ENCODE assay signal across 12 cellular contexts in genomic region chr1:157240495-157241184, GRCh38.
DNase-seq lines count a peak whose midpoint lies in the region; ATAC-seq and TF ChIP-seq lines count a peak whose summit lies in the region.
"Had no signal": no experiment of that assay in that cellular context is flagged by ENCODE, and none has a peak within 500 bp of the region (broad histone marks: within the 10 kb centered on the region; RNA-seq: fewer than 3 reads in every experiment).

No MANE protein-coding gene starts in this region.

- no peak overlapping the region for H3K4me3 ChIP-seq in lung
- H3K4me3 ChIP-seq in gastroesophageal sphincter: no peak overlapping the region

- H3K9me3 Mint-ChIP-seq in Calu3 (ENCODE audit: low read depth, unreplicated experiment): no peaks in the 10 kb centered on the region
- peaks cover 3% of the 10 kb centered on the region for H3K9me3 Mint-ChIP-seq in natural killer cell treated with Interleukin-12 subunit alpha and Interleukin-12 subunit beta and Interleukin-15 and Interleukin-18, amount 100 ng/mL, for 72 hours
- H3K9me3 Mint-ChIP-seq: activated naive CD8-positive, alpha-beta T cell treated with anti-CD3 and anti-CD28 coated beads for 36 hours had no signal

- H3K36me3 Mint-ChIP-seq in Calu3 (ENCODE audit: insufficient read depth, unreplicated experiment): no peaks in the 10 kb centered on the region
- H3K36me3 Mint-ChIP-seq in natural killer cell treated with Interleukin-12 subunit alpha and Interleukin-12 subunit beta and Interleukin-15 and Interleukin-18, amount 100 ng/mL, for 72 hours: no peaks in the 10 kb centered on the region
- H3K36me3 Mint-ChIP-seq: activated naive CD8-positive, alpha-beta T cell treated with anti-CD3 and anti-CD28 coated beads for 36 hours had no signal

- H3K36me3 ChIP-seq in lung (ENCODE audit: control insufficient read depth in 2 of 2, insufficient read depth in 2 of 2, low read length in 2 of 2) (no peaks in the 10 kb centered on the region), gastroesophageal sphincter (no peaks in the 10 kb centered on the region)

- WGBS in lung, 2 donors: 53 to 70% methylated on average over 7 of the region's 7 CpGs
- 64 to 67% methylated on average over 6 to 7 of the region's 7 CpGs for WGBS in gastroesophageal sphincter (ENCODE audit: low coverage in 1 of 2), 2 donors

- H3K27ac ChIP-seq in lung (ENCODE audit: low read depth in 1 of 2, low read length in 1 of 2): peak overlapping the region in 1 of 2 donors; percentile 70
- H3K27ac ChIP-seq in gastroesophageal sphincter: no peak overlapping the region

- H3K4me1 Mint-ChIP-seq in Calu3 (ENCODE audit: low read depth, unreplicated experiment): peaks cover 53% of the 10 kb centered on the region
- H3K4me1 Mint-ChIP-seq in natural killer cell treated with Interleukin-12 subunit alpha and Interleukin-12 subunit beta and Interleukin-15 and Interleukin-18, amount 100 ng/mL, for 72 hours (ENCODE audit: low read depth in 2 of 2): no peaks in the 10 kb centered on the region
- H3K4me1 Mint-ChIP-seq: activated naive CD8-positive, alpha-beta T cell treated with anti-CD3 and anti-CD28 coated beads for 36 hours had no signal

- peak; percentile 90 for DNase-seq in Calu3
- peak; percentile 43 for DNase-seq in UCSD-AML1 (lab: John Stamatoyannopoulos, UW; ENCODE audit: unreplicated experiment)
- peak; percentile 79 for DNase-seq in lung (ENCODE audit: low spot score)
- no peak for DNase-seq in natural killer cell treated with Interleukin-12 subunit alpha and Interleukin-12 subunit beta and Interleukin-15 and Interleukin-18, amount 100 ng/mL, for 72 hours (ENCODE audit: low spot score)
- DNase-seq in T-helper 9 cell: no peak
- DNase-seq in midbrain (lab: John Stamatoyannopoulos, UW): no peak
- DNase-seq: activated naive CD8-positive, alpha-beta T cell treated with anti-CD3 and anti-CD28 coated beads for 36 hours; NCI-H510A treated with DMSO at 0.1 percent for 48 hours; T1000 had no signal

- peak overlapping the region; percentile 48 for H3K4me3 Mint-ChIP-seq in Calu3 (ENCODE audit: low read depth, unreplicated experiment)
- H3K4me3 Mint-ChIP-seq in natural killer cell treated with Interleukin-12 subunit alpha and Interleukin-12 subunit beta and Interleukin-15 and Interleukin-18, amount 100 ng/mL, for 72 hours: no peak overlapping the region
- H3K4me3 Mint-ChIP-seq: activated naive CD8-positive, alpha-beta T cell treated with anti-CD3 and anti-CD28 coated beads for 36 hours; neural crest cell had no signal

- TF ChIP-seq POLR2A in gastroesophageal sphincter (IDR thresholded peaks at IDR 0.05): no peak

- H3K4me1 ChIP-seq in lung (ENCODE audit: control insufficient read depth in 2 of 2, insufficient read depth in 2 of 2, low read length in 2 of 2) (no peaks in the 10 kb centered on the region), gastroesophageal sphincter (no peaks in the 10 kb centered on the region)

- no peaks in the 10 kb centered on the region for H3K27me3 Mint-ChIP-seq in Calu3 (ENCODE audit: unreplicated experiment)
- peaks cover 30 to 37% of the 10 kb centered on the region in 2 donors for H3K27me3 Mint-ChIP-seq in natural killer cell treated with Interleukin-12 subunit alpha and Interleukin-12 subunit beta and Interleukin-15 and Interleukin-18, amount 100 ng/mL, for 72 hours

- H3K27ac Mint-ChIP-seq in Calu3 (ENCODE audit: unreplicated experiment): peak overlapping the region; percentile 94
- H3K27ac Mint-ChIP-seq in natural killer cell treated with Interleukin-12 subunit alpha and Interleukin-12 subunit beta and Interleukin-15 and Interleukin-18, amount 100 ng/mL, for 72 hours: no peak overlapping the region
- H3K27ac Mint-ChIP-seq: activated naive CD8-positive, alpha-beta T cell treated with anti-CD3 and anti-CD28 coated beads for 36 hours had no signal

- ATAC-seq in HG02981 (IDR thresholded peaks at IDR 0.05; ENCODE audit: unreplicated experiment) (peak; percentile 83), lung (ENCODE audit: insufficient read depth, low FRiP score) (peak; percentile 91), gastroesophageal sphincter (no peak)
- ATAC-seq in natural killer cell treated with Interleukin-12 subunit alpha and Interleukin-12 subunit beta and Interleukin-15 and Interleukin-18, amount 100 ng/mL, for 72 hours: no peak

- intact Hi-C loops in Calu3 (cut with micrococcal nuclease; ENCODE audit: unreplicated experiment): loop anchor here (2.0 kb wide), 1 partner anchor 42 kb away; no protein-coding TSS in a partner anchor

- no peak for TF ChIP-seq EP300 in gastroesophageal sphincter (IDR thresholded peaks at IDR 0.05)

- CTCF ChIA-PET in Calu3 (lab: Charles Lee): interaction anchor here (0.5 to 1.1 kb wide), 8 partner anchors 9 to 582 kb away, joined by 3 to 12 read pairs (median 3); no protein-coding TSS in a partner anchor

- H3K27me3 ChIP-seq in lung (ENCODE audit: control insufficient read depth, insufficient read depth) (no peaks in the 10 kb centered on the region), gastroesophageal sphincter (peaks cover 14% of the 10 kb centered on the region)

- no TSS peak for BruUV-seq in Calu3 (replicated peaks; lab: Mats Ljungman, UMichigan)

- H3K9me3 ChIP-seq in lung (ENCODE audit: control insufficient read depth in 2 of 2, insufficient read depth in 1 of 2, low read length in 1 of 2): peaks cover 0 to 2% of the 10 kb centered on the region in 2 donors
- no peaks in the 10 kb centered on the region for H3K9me3 ChIP-seq in gastroesophageal sphincter

- TF ChIP-seq CTCF in Calu3 (IDR thresholded peaks at IDR 0.05; ENCODE audit: unreplicated experiment) (no peak), lung (IDR thresholded peaks at IDR 0.05; ENCODE audit: control extremely low read depth, extremely low read depth) (no peak), gastroesophageal sphincter (IDR thresholded peaks at IDR 0.05) (no peak)

Comparison
In these comparisons a context has a peak if more than half of its experiments do, and no peak if none do; other contexts are left out.
1. DNase-seq: peak in Calu3 (single experiment), UCSD-AML1 (single experiment) and lung (single experiment); none in natural killer cell treated with Interleukin-12 subunit alpha and Interleukin-12 subunit beta and Interleukin-15 and Interleukin-18, amount 100 ng/mL, for 72 hours (single experiment), T-helper 9 cell (single experiment) and midbrain (single experiment).
2. ATAC-seq: peak in HG02981 (single experiment) and lung (single experiment); none in gastroesophageal sphincter (single experiment) and natural killer cell treated with Interleukin-12 subunit alpha and Interleukin-12 subunit beta and Interleukin-15 and Interleukin-18, amount 100 ng/mL, for 72 hours (0 of 2).